Comparison of ENCODE assay signal across 1 cellular context in genomic region chr3:139329364-139329850, GRCh38.
TF ChIP-seq lines count a peak whose summit lies in the region.

No MANE protein-coding gene starts in this region.

TF ChIP-seq in GM23338, 12 proteins besides CTCF, POLR2A, EP300 and RAD21 (continued from another document):
- TF ChIP-seq REST (IDR thresholded peaks at IDR 0.05; ENCODE audit: unreplicated experiment): peak; percentile 60
TF ChIP-seq in GM23338: peak in this region for 2.
